8 cellular contexts compared by ENCODE assay signal in genomic region chr9:131278421-131279111, GRCh38. TPM values are rescaled to one million over a fixed set of nuclear protein-coding genes. Genes with fewer than 3 reads are reported as not detected.
DNase-seq lines count a peak whose midpoint lies in the region.

No MANE protein-coding gene starts in this region.

- peak; percentile 44 for DNase-seq in activated T-cell treated with anti-CD3 and anti-CD28 coated beads, Interleukin-2, amount 50 U/mL, for 1 hour
- no peak for DNase-seq in activated T-cell treated with anti-CD3 and anti-CD28 coated beads for 4 hours
- peak; percentile 70 for DNase-seq in activated CD4-positive, alpha-beta memory T cell treated with anti-CD3 and anti-CD28 coated beads, Interleukin-2, amount 10 ng/mL, durations not matched to agents 7 days and 5 days
- no peak for DNase-seq in SHP77 (lab: John Stamatoyannopoulos, UW)
- DNase-seq in NCI-H345 (lab: John Stamatoyannopoulos, UW), result no peak
- no peak for DNase-seq in G401 (ENCODE audit: low spot score)

- in situ Hi-C loops in G401 (cut with HindIII; ENCODE audit: low sequenced_read_pairs), result no loop called here

- H3K27ac Mint-ChIP-seq in activated CD4-positive, alpha-beta memory T cell treated with anti-CD3 and anti-CD28 coated beads, Interleukin-2, amount 10 ng/mL, durations not matched to agents 7 days and 5 days, result peak overlapping the region; percentile 98

- POLR2A ChIA-PET in activated CD4-positive, alpha-beta memory T cell treated with anti-CD3 and anti-CD28 coated beads, Interleukin-2, amount 10 ng/mL, durations not matched to agents 7 days and 5 days (lab: Charles Lee), result interaction anchor here (0.6 to 2.6 kb wide), 17 partner anchors 9 to 153 kb away, joined by 3 to 26 read pairs (median 5); partner anchors contain the start of genes NUP214 and PLPP7

- H3K27me3 ChIP-seq in iPS-18a (ENCODE audit: control insufficient read depth, insufficient read depth, low read length) (peaks cover 34% of the 10 kb centered on the region), thymus (ENCODE audit: control insufficient read depth, insufficient read depth) (peaks cover 16% of the 10 kb centered on the region)

- CTCF ChIA-PET in activated CD4-positive, alpha-beta memory T cell treated with anti-CD3 and anti-CD28 coated beads, Interleukin-2, amount 10 ng/mL, durations not matched to agents 7 days and 5 days (lab: Charles Lee), result interaction anchor here (0.5 to 2.3 kb wide), 8 partner anchors 11 to 148 kb away, joined by 3 to 12 read pairs (median 3); partner anchors contain the start of gene PLPP7

- peaks cover 19% of the 10 kb centered on the region for H3K27me3 Mint-ChIP-seq in activated CD4-positive, alpha-beta memory T cell treated with anti-CD3 and anti-CD28 coated beads, Interleukin-2, amount 10 ng/mL, durations not matched to agents 7 days and 5 days

- 47% methylated on average over 18 of the region's 18 CpGs for WGBS in thymus

- no peaks in the 10 kb centered on the region for H3K9me3 ChIP-seq in iPS-18a (ENCODE audit: control insufficient read depth, low read depth, low read length)
- no peaks in the 10 kb centered on the region for H3K9me3 ChIP-seq in thymus (ENCODE audit: control insufficient read depth)

- peak overlapping the region; percentile 24 for H3K4me3 ChIP-seq in iPS-18a (ENCODE audit: low read length)
- H3K4me3 ChIP-seq in thymus (ENCODE audit: low read length), result peak overlapping the region; percentile 75

- H3K27ac ChIP-seq in iPS-18a (ENCODE audit: low read length) (no peak overlapping the region), thymus (ENCODE audit: low read depth) (peak overlapping the region; percentile 1)

- peaks cover 6% of the 10 kb centered on the region for H3K4me1 ChIP-seq in iPS-18a (ENCODE audit: control insufficient read depth, low read depth, low read length)
- H3K4me1 ChIP-seq in thymus (ENCODE audit: control insufficient read depth, insufficient read depth, low read length), result no peaks in the 10 kb centered on the region

- H3K36me3 ChIP-seq in iPS-18a (ENCODE audit: control insufficient read depth, low read depth, low read length) (no peaks in the 10 kb centered on the region), thymus (ENCODE audit: control insufficient read depth, insufficient read depth) (no peaks in the 10 kb centered on the region)

- no peak overlapping the region for H3K9ac ChIP-seq in iPS-18a (ENCODE audit: low read length)

- H3K4me3 Mint-ChIP-seq in activated CD4-positive, alpha-beta memory T cell treated with anti-CD3 and anti-CD28 coated beads, Interleukin-2, amount 10 ng/mL, durations not matched to agents 7 days and 5 days, result peak overlapping the region; percentile 77

- H3K4me1 Mint-ChIP-seq in activated CD4-positive, alpha-beta memory T cell treated with anti-CD3 and anti-CD28 coated beads, Interleukin-2, amount 10 ng/mL, durations not matched to agents 7 days and 5 days, result peaks cover 27% of the 10 kb centered on the region

- H3K9me3 Mint-ChIP-seq in activated CD4-positive, alpha-beta memory T cell treated with anti-CD3 and anti-CD28 coated beads, Interleukin-2, amount 10 ng/mL, durations not matched to agents 7 days and 5 days, result no peaks in the 10 kb centered on the region

- peaks cover 29% of the 10 kb centered on the region for H3K36me3 Mint-ChIP-seq in activated CD4-positive, alpha-beta memory T cell treated with anti-CD3 and anti-CD28 coated beads, Interleukin-2, amount 10 ng/mL, durations not matched to agents 7 days and 5 days (ENCODE audit: low read depth)

RNA-seq across cellular contexts. Expression of gene FAM78A, which starts 2.3 kb away (rescaled TPM):
- 10 to 100 TPM; 86.5 to 88.7 TPM for total RNA-seq in activated CD4-positive, alpha-beta memory T cell treated with anti-CD3 and anti-CD28 coated beads, Interleukin-2, amount 10 ng/mL, durations not matched to agents 7 days and 5 days
- 28.2 TPM for polyA plus RNA-seq in thymus
- total RNA-seq in G401 (2014; rRNA removed; shearing (Covaris generic)), result 4.4 and 7.4 TPM in 2 replicates

RNA-seq across cellular contexts. Expression of gene PLPP7, which starts 11.0 kb away (rescaled TPM):
- total RNA-seq in activated CD4-positive, alpha-beta memory T cell treated with anti-CD3 and anti-CD28 coated beads, Interleukin-2, amount 10 ng/mL, durations not matched to agents 7 days and 5 days, result not detected
- 0.96 TPM for polyA plus RNA-seq in thymus
- 6.4 and 8.2 TPM in 2 replicates for total RNA-seq in G401 (2014; rRNA removed; shearing (Covaris generic))

Comparison
In these comparisons a context has a peak if more than half of its experiments do, and no peak if none do; other contexts are left out.
1. DNase-seq: peak in activated T-cell treated with anti-CD3 and anti-CD28 coated beads, Interleukin-2, amount 50 U/mL, for 1 hour (single experiment) and activated CD4-positive, alpha-beta memory T cell treated with anti-CD3 and anti-CD28 coated beads, Interleukin-2, amount 10 ng/mL, durations not matched to agents 7 days and 5 days (single experiment); none in activated T-cell treated with anti-CD3 and anti-CD28 coated beads for 4 hours (single experiment), SHP77 (0 of 2), NCI-H345 (single experiment) and G401 (single experiment).
2. RNA of gene FAM78A, which starts 2.3 kb away (total RNA-seq): 86.5 to 88.7 TPM in activated CD4-positive, alpha-beta memory T cell treated with anti-CD3 and anti-CD28 coated beads, Interleukin-2, amount 10 ng/mL, durations not matched to agents 7 days and 5 days; 4.4 to 7.4 TPM in G401; every median in the first group is over 10 times any median in the second.